In genomic region chr1:145956776-145957442, GRCh38 we compare ENCODE assay signal across 1 cellular context.
TF ChIP-seq lines count a peak whose summit lies in the region.

No MANE protein-coding gene starts in this region.

TF ChIP-seq in IMR-90, 13 proteins besides CTCF, POLR2A, EP300 and RAD21 (continued from another document):
- TF ChIP-seq ELK1 (IDR thresholded peaks at IDR 0.05; ENCODE audit: borderline replicate concordance, low read depth, low read length) (no peak), MAFK (IDR thresholded peaks at IDR 0.05; ENCODE audit: low read depth, low read length) (no peak), FOS (IDR thresholded peaks at IDR 0.05; ENCODE audit: low read depth, low read length) (no peak), RCOR1 (IDR thresholded peaks at IDR 0.05; ENCODE audit: insufficient replicate concordance, low read length) (no peak), SMC3 (IDR thresholded peaks at IDR 0.05; ENCODE audit: low read depth, low read length) (no peak), RFX5 (IDR thresholded peaks at IDR 0.05; ENCODE audit: low read depth, low read length) (no peak), CHD1 (IDR thresholded peaks at IDR 0.05; ENCODE audit: low read depth, low read length) (no peak), MAZ (IDR thresholded peaks at IDR 0.05; ENCODE audit: borderline replicate concordance, low read depth, low read length) (no peak)
